ENCODE assay signal across 28 cellular contexts in the genomic region with DNA sequence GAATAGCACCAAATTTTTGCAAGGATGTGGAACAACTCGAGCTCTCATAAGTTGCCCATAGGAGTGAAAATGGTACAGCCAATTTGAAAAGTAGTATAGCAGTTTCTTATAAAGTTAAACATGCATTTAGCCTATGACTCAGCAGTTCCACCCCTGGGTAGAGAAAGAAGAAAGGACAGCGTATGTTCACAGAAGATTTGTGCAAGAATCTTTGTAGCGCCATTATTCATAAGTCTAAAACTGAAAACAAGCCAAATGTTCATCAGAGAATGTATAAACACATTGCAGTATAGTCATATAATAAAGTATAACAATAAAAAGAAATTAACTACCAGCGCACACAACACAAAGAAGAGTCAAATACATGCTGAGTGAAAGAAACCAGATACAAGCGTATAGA.
"Had no signal": no experiment of that assay in that cellular context is flagged by ENCODE, and none has a peak within 500 bp of the region (broad histone marks: within the 10 kb centered on the region; RNA-seq: fewer than 3 reads in every experiment).

No MANE protein-coding gene starts in this region.

- DNase-seq: activated CD4-positive, alpha-beta memory T cell treated with anti-CD3 and anti-CD28 coated beads, Interleukin-2, amount 10 ng/mL, durations not matched to agents 7 days and 5 days; activated CD4-positive, alpha-beta T cell treated with anti-CD3 and anti-CD28 coated beads for 48 hours; activated CD4-positive, CD25-positive, alpha-beta regulatory T cell; activated CD8-positive, alpha-beta memory T cell treated with anti-CD3 and anti-CD28 coated beads, Interleukin-2, amount 10 ng/mL, durations not matched to agents 7 days and 5 days; activated naive CD4-positive, alpha-beta T cell; activated naive CD8-positive, alpha-beta T cell treated with anti-CD3 and anti-CD28 coated beads, Interleukin-2, amount 10 ng/mL, durations not matched to agents 7 days and 5 days; aorta; cerebellar nuclear complex; effector CD4-positive, alpha-beta T cell; foreskin melanocyte; hypothalamus; left ventricle myocardium inferior; mammary epithelial cell; stimulated activated CD4-positive, alpha-beta T cell treated with anti-CD3 and anti-CD28 coated beads, Interleukin-15, amount 100 ng/mL, for 24 hours; stimulated activated CD4-positive, alpha-beta T cell treated with anti-CD3 and anti-CD28 coated beads, Interleukin-2, amount 100 ng/mL, for 48 hours; T-helper 1 cell; T1000; transverse colon; uterus had no signal

- H3K27me3 Mint-ChIP-seq: activated CD4-positive, alpha-beta memory T cell treated with anti-CD3 and anti-CD28 coated beads, Interleukin-2, amount 10 ng/mL, durations not matched to agents 7 days and 5 days; activated CD8-positive, alpha-beta memory T cell treated with anti-CD3 and anti-CD28 coated beads, Interleukin-2, amount 10 ng/mL, durations not matched to agents 7 days and 5 days; activated naive CD8-positive, alpha-beta T cell treated with anti-CD3 and anti-CD28 coated beads, Interleukin-2, amount 10 ng/mL, durations not matched to agents 7 days and 5 days; activated T-helper 17 cell treated with anti-CD3 and anti-CD28 coated beads, Interleukin-2, amount 50 U/mL, for 72 hours; stimulated activated naive CD8-positive, alpha-beta T cell treated with anti-CD3 and anti-CD28 coated beads, Interleukin-15, Interleukin-2, amounts not matched to agents 100 ng/mL and 50 ng/mL, for 24 hours had no signal

- H3K4me3 Mint-ChIP-seq: activated CD4-positive, alpha-beta memory T cell treated with anti-CD3 and anti-CD28 coated beads, Interleukin-2, amount 10 ng/mL, durations not matched to agents 7 days and 5 days; activated CD8-positive, alpha-beta memory T cell treated with anti-CD3 and anti-CD28 coated beads, Interleukin-2, amount 10 ng/mL, durations not matched to agents 7 days and 5 days; activated naive CD8-positive, alpha-beta T cell treated with anti-CD3 and anti-CD28 coated beads, Interleukin-2, amount 10 ng/mL, durations not matched to agents 7 days and 5 days; activated T-helper 17 cell treated with anti-CD3 and anti-CD28 coated beads, Interleukin-2, amount 50 U/mL, for 72 hours; neural crest cell; stimulated activated naive CD8-positive, alpha-beta T cell treated with anti-CD3 and anti-CD28 coated beads, Interleukin-15, Interleukin-2, amounts not matched to agents 100 ng/mL and 50 ng/mL, for 24 hours had no signal

- H3K36me3 ChIP-seq: esophagus muscularis mucosa, left ventricle myocardium inferior, prostate gland, right atrium auricular region, suprapubic skin, transverse colon, uterus had no signal

- H3K27ac Mint-ChIP-seq: activated CD4-positive, alpha-beta memory T cell treated with anti-CD3 and anti-CD28 coated beads, Interleukin-2, amount 10 ng/mL, durations not matched to agents 7 days and 5 days; activated CD8-positive, alpha-beta memory T cell treated with anti-CD3 and anti-CD28 coated beads, Interleukin-2, amount 10 ng/mL, durations not matched to agents 7 days and 5 days; activated naive CD8-positive, alpha-beta T cell treated with anti-CD3 and anti-CD28 coated beads, Interleukin-2, amount 10 ng/mL, durations not matched to agents 7 days and 5 days; activated T-helper 17 cell treated with anti-CD3 and anti-CD28 coated beads, Interleukin-2, amount 50 U/mL, for 72 hours; stimulated activated naive CD8-positive, alpha-beta T cell treated with anti-CD3 and anti-CD28 coated beads, Interleukin-15, Interleukin-2, amounts not matched to agents 100 ng/mL and 50 ng/mL, for 24 hours had no signal

- H3K27ac ChIP-seq: esophagus muscularis mucosa, left ventricle myocardium inferior, prostate gland, right atrium auricular region, skin epidermis, suprapubic skin, uterus had no signal

- H3K4me1 ChIP-seq: esophagus muscularis mucosa, left ventricle myocardium inferior, prostate gland, right atrium auricular region, suprapubic skin, uterus had no signal

- ATAC-seq: activated CD8-positive, alpha-beta memory T cell treated with anti-CD3 and anti-CD28 coated beads, Interleukin-2, amount 10 ng/mL, durations not matched to agents 7 days and 5 days; activated T-helper 17 cell treated with anti-CD3 and anti-CD28 coated beads, Interleukin-2, amount 50 U/mL, for 72 hours had no signal

- H3K9me3 ChIP-seq: prostate gland, suprapubic skin, uterus had no signal

- H3K4me1 Mint-ChIP-seq: activated CD4-positive, alpha-beta memory T cell treated with anti-CD3 and anti-CD28 coated beads, Interleukin-2, amount 10 ng/mL, durations not matched to agents 7 days and 5 days; activated CD8-positive, alpha-beta memory T cell treated with anti-CD3 and anti-CD28 coated beads, Interleukin-2, amount 10 ng/mL, durations not matched to agents 7 days and 5 days; activated naive CD8-positive, alpha-beta T cell treated with anti-CD3 and anti-CD28 coated beads, Interleukin-2, amount 10 ng/mL, durations not matched to agents 7 days and 5 days; activated T-helper 17 cell treated with anti-CD3 and anti-CD28 coated beads, Interleukin-2, amount 50 U/mL, for 72 hours; neural crest cell had no signal

- H3K27me3 ChIP-seq: esophagus muscularis mucosa, right atrium auricular region, suprapubic skin, transverse colon, uterus had no signal

- H3K4me3 ChIP-seq: esophagus muscularis mucosa, left ventricle myocardium inferior, prostate gland, right atrium auricular region, skin epidermis, suprapubic skin, transverse colon, uterus had no signal

- FAIRE-seq: bronchial epithelial cell had no signal
